ENCODE assay signal across 1 cellular context in genomic region chr17:2782030-2782429, GRCh38.
TF ChIP-seq lines count a peak whose summit lies in the region.

No MANE protein-coding gene starts in this region.

TF ChIP-seq in H1, 55 proteins besides CTCF, POLR2A, EP300 and RAD21:
- TF ChIP-seq KDM1A (IDR thresholded peaks at IDR 0.05; ENCODE audit: borderline replicate concordance, low read length) (0 out of 2 replicates have a peak, but pooled peaks have one; percentile 2), CBX5 (IDR thresholded peaks at IDR 0.05; ENCODE audit: low read depth, low read length) (no peak), EGR1 (IDR thresholded peaks at IDR 0.05; ENCODE audit: borderline replicate concordance, low read depth, low read length) (no peak), SUZ12 (IDR thresholded peaks at IDR 0.05; ENCODE audit: low read length) (no peak), YY1 (IDR thresholded peaks at IDR 0.05; ENCODE audit: low read depth, low read length) (no peak)
TF ChIP-seq in H1: peak in this region for 1.
